ENCODE assay signal across 13 cellular contexts in the genomic region with DNA sequence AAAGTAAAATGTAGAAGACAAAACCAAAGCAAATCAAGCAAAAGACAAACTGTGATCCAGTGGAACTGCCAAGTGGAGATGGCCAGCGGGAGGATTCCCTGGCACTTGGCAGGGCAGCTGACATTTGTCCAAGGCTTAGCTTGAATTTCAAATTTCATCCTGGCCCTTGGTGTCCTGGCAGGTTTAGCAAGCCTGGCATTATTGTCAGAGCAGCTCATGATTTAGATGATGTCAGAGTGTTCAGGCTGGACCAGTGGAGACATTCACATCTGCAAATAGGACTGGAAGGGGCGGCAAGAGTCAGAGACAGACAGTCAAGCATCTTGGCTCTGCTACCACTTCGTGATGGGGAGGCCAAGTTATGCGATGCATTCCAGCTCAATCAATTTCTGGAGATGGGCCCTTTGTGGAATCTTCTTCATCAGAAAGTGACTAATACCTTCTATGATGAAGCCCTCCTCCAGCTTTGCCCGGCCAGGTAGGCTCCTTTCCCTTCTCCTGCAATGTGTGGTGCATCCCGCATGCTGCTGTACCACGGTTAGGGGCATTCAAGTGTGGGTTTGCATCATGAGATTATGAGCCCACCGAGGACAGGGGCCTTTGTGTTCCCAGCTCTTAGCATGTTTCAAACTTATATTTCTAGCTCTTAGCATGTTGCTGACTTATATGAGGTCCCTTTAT.
DNase-seq lines count a peak whose midpoint lies in the region; ATAC-seq lines count a peak whose summit lies in the region.
"Had no signal": no experiment of that assay in that cellular context is flagged by ENCODE, and none has a peak within 500 bp of the region (broad histone marks: within the 10 kb centered on the region; RNA-seq: fewer than 3 reads in every experiment).

No MANE protein-coding gene starts in this region.

- in situ Hi-C loops in G401 (cut with HindIII; ENCODE audit: low sequenced_read_pairs) = no loop called here

- H3K4me1 Mint-ChIP-seq in stimulated activated effector memory CD8-positive, alpha-beta T cell treated with anti-CD3 and anti-CD28 coated beads, Interleukin-12 subunit alpha, Interleukin-12 subunit beta, amount 100 ng/mL, for 72 hours = no peaks in the 10 kb centered on the region

- no peak overlapping the region for H3K27ac Mint-ChIP-seq in stimulated activated effector memory CD8-positive, alpha-beta T cell treated with anti-CD3 and anti-CD28 coated beads, Interleukin-12 subunit alpha, Interleukin-12 subunit beta, amount 100 ng/mL, for 72 hours

- DNase-seq in G401 (ENCODE audit: low spot score) = peak; percentile 56
- peak; percentile 79 for DNase-seq in NCI-H446 treated with DMSO at 0.1 percent for 48 hours (lab: John Stamatoyannopoulos, UW)
- peak; percentile 67 for DNase-seq in mesenteric fat pad (ENCODE audit: low spot score)
- DNase-seq in stimulated activated effector memory CD8-positive, alpha-beta T cell treated with anti-CD3 and anti-CD28 coated beads, Interleukin-12 subunit alpha, Interleukin-12 subunit beta, amount 100 ng/mL, for 72 hours (ENCODE audit: low spot score in 2 of 2) = no peak
- no peak for DNase-seq in HuH-7 (ENCODE audit: low spot score)
- DNase-seq: C1 segment of cervical spinal cord, DMS79, NCI-H1694 treated with DMSO at 0.1 percent for 48 hours, NCI-H2227 treated with DMSO at 0.1 percent for 48 hours, NCI-H524 treated with DMSO at 0.1 percent for 48 hours, PC-9 had no signal

- H3K36me3 Mint-ChIP-seq in stimulated activated effector memory CD8-positive, alpha-beta T cell treated with anti-CD3 and anti-CD28 coated beads, Interleukin-12 subunit alpha, Interleukin-12 subunit beta, amount 100 ng/mL, for 72 hours = no peaks in the 10 kb centered on the region

- ATAC-seq in stimulated activated effector memory CD8-positive, alpha-beta T cell treated with anti-CD3 and anti-CD28 coated beads, Interleukin-12 subunit alpha, Interleukin-12 subunit beta, amount 100 ng/mL, for 72 hours = peak; percentile 9
- no peak for ATAC-seq in HG02938 (IDR thresholded peaks at IDR 0.05; ENCODE audit: unreplicated experiment)
- no peak for ATAC-seq in GM21825 (IDR thresholded peaks at IDR 0.05; ENCODE audit: unreplicated experiment)

- no peaks in the 10 kb centered on the region for H3K9me3 Mint-ChIP-seq in stimulated activated effector memory CD8-positive, alpha-beta T cell treated with anti-CD3 and anti-CD28 coated beads, Interleukin-12 subunit alpha, Interleukin-12 subunit beta, amount 100 ng/mL, for 72 hours

- H3K4me3 Mint-ChIP-seq in stimulated activated effector memory CD8-positive, alpha-beta T cell treated with anti-CD3 and anti-CD28 coated beads, Interleukin-12 subunit alpha, Interleukin-12 subunit beta, amount 100 ng/mL, for 72 hours = no peak overlapping the region

Comparison
In these comparisons a context has a peak if more than half of its experiments do, and no peak if none do; other contexts are left out.
1. DNase-seq: peak in G401 (single experiment), NCI-H446 treated with DMSO at 0.1 percent for 48 hours (single experiment) and mesenteric fat pad (single experiment); none in stimulated activated effector memory CD8-positive, alpha-beta T cell treated with anti-CD3 and anti-CD28 coated beads, Interleukin-12 subunit alpha, Interleukin-12 subunit beta, amount 100 ng/mL, for 72 hours (0 of 2) and HuH-7 (single experiment).